1 cellular context compared by ENCODE assay signal in the genomic region with DNA sequence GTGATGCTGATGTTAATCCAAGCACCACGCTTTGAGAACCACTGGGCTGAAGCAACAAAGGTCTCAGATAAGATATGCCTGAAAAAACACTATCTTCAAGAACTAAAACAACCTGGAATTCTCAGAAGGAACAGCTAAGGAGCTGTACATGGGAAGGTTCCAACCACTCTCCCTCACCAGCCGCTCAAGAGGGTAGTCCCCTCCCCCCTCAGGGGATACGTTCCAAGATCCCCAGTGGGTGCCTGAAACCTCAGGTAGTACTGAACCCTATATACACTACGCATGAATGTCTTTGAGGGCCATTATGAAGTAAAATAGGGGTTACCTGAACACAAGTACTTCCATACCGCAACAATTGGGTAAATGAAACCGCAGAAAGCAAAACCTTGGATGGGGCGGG.
TF ChIP-seq lines count a peak whose summit lies in the region.

No MANE protein-coding gene starts in this region.

TF ChIP-seq in GM12878, 131 proteins besides CTCF, POLR2A, EP300 and RAD21:
- TF ChIP-seq SRF (IDR thresholded peaks at IDR 0.05; ENCODE audit: low read depth in 2 of 2, low read length in 2 of 2) = no peak
- TF ChIP-seq, protein P1, sequence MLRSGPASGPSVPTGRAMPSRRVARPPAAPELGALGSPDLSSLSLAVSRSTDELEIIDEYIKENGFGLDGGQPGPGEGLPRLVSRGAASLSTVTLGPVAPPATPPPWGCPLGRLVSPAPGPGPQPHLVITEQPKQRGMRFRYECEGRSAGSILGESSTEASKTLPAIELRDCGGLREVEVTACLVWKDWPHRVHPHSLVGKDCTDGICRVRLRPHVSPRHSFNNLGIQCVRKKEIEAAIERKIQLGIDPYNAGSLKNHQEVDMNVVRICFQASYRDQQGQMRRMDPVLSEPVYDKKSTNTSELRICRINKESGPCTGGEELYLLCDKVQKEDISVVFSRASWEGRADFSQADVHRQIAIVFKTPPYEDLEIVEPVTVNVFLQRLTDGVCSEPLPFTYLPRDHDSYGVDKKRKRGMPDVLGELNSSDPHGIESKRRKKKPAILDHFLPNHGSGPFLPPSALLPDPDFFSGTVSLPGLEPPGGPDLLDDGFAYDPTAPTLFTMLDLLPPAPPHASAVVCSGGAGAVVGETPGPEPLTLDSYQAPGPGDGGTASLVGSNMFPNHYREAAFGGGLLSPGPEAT (IDR thresholded peaks at IDR 0.05; ENCODE audit: low read depth) = no peak
- TF ChIP-seq BMI1 (IDR thresholded peaks at IDR 0.05; ENCODE audit: borderline replicate concordance) = no peak
- TF ChIP-seq CEBPB (IDR thresholded peaks at IDR 0.05; ENCODE audit: borderline replicate concordance in 1 of 2, low read depth in 2 of 2, low read length in 2 of 2) = no peak
- TF ChIP-seq, protein P2, sequence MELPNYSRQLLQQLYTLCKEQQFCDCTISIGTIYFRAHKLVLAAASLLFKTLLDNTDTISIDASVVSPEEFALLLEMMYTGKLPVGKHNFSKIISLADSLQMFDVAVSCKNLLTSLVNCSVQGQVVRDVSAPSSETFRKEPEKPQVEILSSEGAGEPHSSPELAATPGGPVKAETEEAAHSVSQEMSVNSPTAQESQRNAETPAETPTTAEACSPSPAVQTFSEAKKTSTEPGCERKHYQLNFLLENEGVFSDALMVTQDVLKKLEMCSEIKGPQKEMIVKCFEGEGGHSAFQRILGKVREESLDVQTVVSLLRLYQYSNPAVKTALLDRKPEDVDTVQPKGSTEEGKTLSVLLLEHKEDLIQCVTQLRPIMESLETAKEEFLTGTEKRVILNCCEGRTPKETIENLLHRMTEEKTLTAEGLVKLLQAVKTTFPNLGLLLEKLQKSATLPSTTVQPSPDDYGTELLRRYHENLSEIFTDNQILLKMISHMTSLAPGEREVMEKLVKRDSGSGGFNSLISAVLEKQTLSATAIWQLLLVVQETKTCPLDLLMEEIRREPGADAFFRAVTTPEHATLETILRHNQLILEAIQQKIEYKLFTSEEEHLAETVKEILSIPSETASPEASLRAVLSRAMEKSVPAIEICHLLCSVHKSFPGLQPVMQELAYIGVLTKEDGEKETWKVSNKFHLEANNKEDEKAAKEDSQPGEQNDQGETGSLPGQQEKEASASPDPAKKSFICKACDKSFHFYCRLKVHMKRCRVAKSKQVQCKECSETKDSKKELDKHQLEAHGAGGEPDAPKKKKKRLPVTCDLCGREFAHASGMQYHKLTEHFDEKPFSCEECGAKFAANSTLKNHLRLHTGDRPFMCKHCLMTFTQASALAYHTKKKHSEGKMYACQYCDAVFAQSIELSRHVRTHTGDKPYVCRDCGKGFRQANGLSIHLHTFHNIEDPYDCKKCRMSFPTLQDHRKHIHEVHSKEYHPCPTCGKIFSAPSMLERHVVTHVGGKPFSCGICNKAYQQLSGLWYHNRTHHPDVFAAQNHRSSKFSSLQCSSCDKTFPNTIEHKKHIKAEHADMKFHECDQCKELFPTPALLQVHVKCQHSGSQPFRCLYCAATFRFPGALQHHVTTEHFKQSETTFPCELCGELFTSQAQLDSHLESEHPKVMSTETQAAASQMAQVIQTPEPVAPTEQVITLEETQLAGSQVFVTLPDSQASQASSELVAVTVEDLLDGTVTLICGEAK (IDR thresholded peaks at IDR 0.05; ENCODE audit: borderline replicate concordance) = no peak
- TF ChIP-seq RAD51 (IDR thresholded peaks at IDR 0.05) = no peak
- no peak for TF ChIP-seq NFYA (IDR thresholded peaks at IDR 0.05; ENCODE audit: borderline replicate concordance, low read depth, low read length)
- no peak for TF ChIP-seq BHLHE40 (IDR thresholded peaks at IDR 0.05; ENCODE audit: borderline replicate concordance in 1 of 2, low read depth in 2 of 2, low read length in 1 of 2)
- TF ChIP-seq KLF5 (IDR thresholded peaks at IDR 0.05; ENCODE audit: partially characterized antibody) = no peak
- no peak for TF ChIP-seq NBN (IDR thresholded peaks at IDR 0.05)
- TF ChIP-seq PML (IDR thresholded peaks at IDR 0.05; ENCODE audit: low read length) = no peak
- no peak for TF ChIP-seq ZBED1 (IDR thresholded peaks at IDR 0.05; ENCODE audit: borderline replicate concordance)
- TF ChIP-seq, protein P3, sequence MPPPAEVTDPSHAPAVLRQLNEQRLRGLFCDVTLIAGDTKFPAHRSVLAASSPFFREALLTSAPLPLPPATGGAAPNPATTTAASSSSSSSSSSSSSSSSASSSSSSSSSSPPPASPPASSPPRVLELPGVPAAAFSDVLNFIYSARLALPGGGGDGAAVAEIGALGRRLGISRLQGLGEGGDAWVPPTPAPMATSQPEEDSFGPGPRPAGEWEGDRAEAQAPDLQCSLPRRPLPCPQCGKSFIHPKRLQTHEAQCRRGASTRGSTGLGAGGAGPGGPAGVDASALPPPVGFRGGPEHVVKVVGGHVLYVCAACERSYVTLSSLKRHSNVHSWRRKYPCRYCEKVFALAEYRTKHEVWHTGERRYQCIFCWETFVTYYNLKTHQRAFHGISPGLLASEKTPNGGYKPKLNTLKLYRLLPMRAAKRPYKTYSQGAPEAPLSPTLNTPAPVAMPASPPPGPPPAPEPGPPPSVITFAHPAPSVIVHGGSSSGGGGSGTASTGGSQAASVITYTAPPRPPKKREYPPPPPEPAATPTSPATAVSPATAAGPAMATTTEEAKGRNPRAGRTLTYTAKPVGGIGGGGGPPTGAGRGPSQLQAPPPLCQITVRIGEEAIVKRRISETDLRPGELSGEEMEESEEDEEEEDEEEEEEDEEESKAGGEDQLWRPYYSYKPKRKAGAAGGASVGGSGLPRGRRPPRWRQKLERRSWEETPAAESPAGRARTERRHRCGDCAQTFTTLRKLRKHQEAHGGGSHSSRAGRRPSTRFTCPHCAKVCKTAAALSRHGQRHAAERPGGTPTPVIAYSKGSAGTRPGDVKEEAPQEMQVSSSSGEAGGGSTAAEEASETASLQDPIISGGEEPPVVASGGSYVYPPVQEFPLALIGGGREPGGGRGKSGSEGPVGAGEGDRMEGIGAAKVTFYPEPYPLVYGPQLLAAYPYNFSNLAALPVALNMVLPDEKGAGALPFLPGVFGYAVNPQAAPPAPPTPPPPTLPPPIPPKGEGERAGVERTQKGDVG (CRISPR knock-in tag; IDR thresholded peaks at IDR 0.05) = no peak
- TF ChIP-seq CREM (IDR thresholded peaks at IDR 0.05; ENCODE audit: low read depth) = no peak
- TF ChIP-seq FOS (IDR thresholded peaks at IDR 0.05; ENCODE audit: borderline replicate concordance, extremely low read depth, insufficient read length) = no peak
